Comparison of ENCODE assay signal across 12 cellular contexts in the genomic region with DNA sequence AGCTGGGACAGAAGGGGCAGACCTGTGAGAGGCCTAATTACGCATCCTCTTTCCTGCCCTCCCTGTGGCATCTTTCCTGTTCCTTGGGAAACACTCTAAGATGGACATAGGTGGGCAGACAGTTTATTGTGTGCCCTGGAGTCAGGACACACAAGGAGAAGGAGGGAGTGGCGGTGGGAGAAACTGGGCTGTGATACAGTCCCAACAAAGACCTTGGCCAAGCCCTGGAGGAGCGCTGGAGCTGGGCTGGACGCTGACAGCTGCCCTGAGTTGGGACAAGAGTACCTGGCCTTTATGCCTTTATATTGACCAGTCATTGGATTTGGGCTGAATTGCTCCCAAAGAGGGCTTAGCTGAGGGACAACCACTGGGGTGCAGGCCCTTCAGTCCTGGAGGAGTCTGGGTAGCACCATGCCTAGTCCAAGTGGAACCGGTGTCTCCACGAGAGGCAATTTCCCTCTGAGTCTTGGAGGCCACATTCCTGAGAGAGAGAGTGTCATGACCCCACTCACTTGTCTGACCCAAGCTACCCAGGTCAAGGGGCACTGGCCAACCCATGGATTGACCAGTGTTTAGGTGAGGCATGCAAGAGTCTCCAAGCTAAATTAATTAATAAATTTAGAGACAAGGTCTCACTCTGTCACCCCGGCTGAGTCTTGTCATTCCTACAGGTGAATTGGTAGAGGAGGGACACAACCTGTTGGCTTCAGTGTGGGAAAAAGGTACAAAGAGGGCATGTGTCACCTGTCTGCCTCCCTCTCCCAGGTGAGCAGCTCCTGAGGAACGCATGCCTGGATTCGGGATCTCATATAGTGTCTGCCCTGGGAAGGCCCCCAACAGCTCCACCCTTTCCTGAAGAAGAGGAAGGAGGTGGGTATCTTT.
DNase-seq lines count a peak whose midpoint lies in the region; ATAC-seq, FAIRE-seq and TF ChIP-seq lines count a peak whose summit lies in the region.
"Had no signal": no experiment of that assay in that cellular context is flagged by ENCODE, and none has a peak within 500 bp of the region (broad histone marks: within the 10 kb centered on the region; RNA-seq: fewer than 3 reads in every experiment).

No MANE protein-coding gene starts in this region.

- no peak overlapping the region for H4K8ac ChIP-seq in mesenchymal stem cell (ENCODE audit: low read length)

- no peak overlapping the region for H2BK5ac ChIP-seq in mesenchymal stem cell (ENCODE audit: low read depth, low read length, poor library complexity, severe bottlenecking)

- no peak for DNase-seq in activated CD4-positive, alpha-beta T cell treated with anti-CD3 and anti-CD28 coated beads, Interleukin-2, amount 10 ng/mL, durations not matched to agents 7 days and 5 days
- DNase-seq in activated CD4-positive, alpha-beta T cell treated with anti-CD3 and anti-CD28 coated beads for 48 hours: no peak
- DNase-seq in K562 (ENCODE audit: extremely low read depth in 1 of 4, low spot score in 3 of 4) (no peak), mesenchymal stem cell (no peak), SW480 (ENCODE audit: low spot score) (no peak), DMS 273 (lab: John Stamatoyannopoulos, UW; ENCODE audit: unreplicated experiment) (no peak)
- DNase-seq: NCI-H2081 treated with DMSO at 0.1 percent for 48 hours; stimulated activated CD4-positive, alpha-beta T cell treated with anti-CD3 and anti-CD28 coated beads, Interleukin-4, amount 100 ng/mL, for 4 hours had no signal

- no TSS peak for BruUV-seq in K562 (replicated peaks; lab: Mats Ljungman, UMichigan)

- H3K27me3 ChIP-seq in K562 (ENCODE audit: control insufficient read depth in 2 of 2, insufficient read depth in 2 of 2, low read length in 2 of 2) (no peaks in the 10 kb centered on the region), mesenchymal stem cell (ENCODE audit: control insufficient read depth in 1 of 2, insufficient read depth in 1 of 2, low read length in 2 of 2) (no peaks in the 10 kb centered on the region)

- H3K4me3 ChIP-seq in K562: no peak overlapping the region
- no peak overlapping the region for H3K4me3 ChIP-seq in mesenchymal stem cell (ENCODE audit: insufficient read depth in 1 of 2, low read depth in 1 of 2, low read length in 2 of 2)

- intact Hi-C loops in K562 (cut with micrococcal nuclease): loop anchor here (10.0 kb wide), 1 partner anchor 111 kb away; a partner anchor contains a TSS

- 40% methylated on average over 9 of the region's 9 CpGs for WGBS in K562 (ENCODE audit: insufficient coverage, low coverage, missing lambda C conversion rate)
- WGBS in mesenchymal stem cell: 88% methylated on average over 9 of the region's 9 CpGs

- no peak overlapping the region for H3K4me3 Mint-ChIP-seq in activated CD4-positive, alpha-beta T cell treated with anti-CD3 and anti-CD28 coated beads, Interleukin-2, amount 10 ng/mL, durations not matched to agents 7 days and 5 days

- H3K9me1 ChIP-seq in K562 (ENCODE audit: control insufficient read depth, insufficient read depth, low read length): peaks cover 3% of the 10 kb centered on the region

- no peak for TF ChIP-seq CTCF in K562 (IDR thresholded peaks at IDR 0.05 in 2 of 3, conservative IDR thresholded peaks at IDR 0.05 in 1 of 3; ENCODE audit: insufficient read depth in 2 of 3, low read depth in 1 of 3, low read length in 3 of 3)

- peak overlapping the region; percentile 82 for H2BK15ac ChIP-seq in mesenchymal stem cell (ENCODE audit: low read depth, poor library complexity, severe bottlenecking)

- peak overlapping the region in 1 of 2 experiments; percentile 7 for H3K14ac ChIP-seq in mesenchymal stem cell (ENCODE audit: low read length in 2 of 2)

- H3K9me3 Mint-ChIP-seq in activated CD4-positive, alpha-beta T cell treated with anti-CD3 and anti-CD28 coated beads, Interleukin-2, amount 10 ng/mL, durations not matched to agents 7 days and 5 days: peaks cover 8% of the 10 kb centered on the region

- peak overlapping the region in 1 of 2 experiments; percentile 83 for H3K18ac ChIP-seq in mesenchymal stem cell (ENCODE audit: low read depth in 1 of 2, low read length in 2 of 2)

- CTCF ChIA-PET in activated CD4-positive, alpha-beta T cell treated with anti-CD3 and anti-CD28 coated beads, Interleukin-2, amount 10 ng/mL, durations not matched to agents 7 days and 5 days (lab: Charles Lee): interaction anchor here (0.7 to 1.6 kb wide), 4 partner anchors 12 to 118 kb away, joined by 3 to 5 read pairs (median 3); a partner anchor contains a TSS
- CTCF ChIA-PET in K562 (lab: Yijun Ruan, JAX; ENCODE audit: low intra/inter-chr PET ratio): no interaction called here

- H3K27me3 Mint-ChIP-seq in activated CD4-positive, alpha-beta T cell treated with anti-CD3 and anti-CD28 coated beads, Interleukin-2, amount 10 ng/mL, durations not matched to agents 7 days and 5 days: no peaks in the 10 kb centered on the region

- peak overlapping the region in 1 of 2 experiments; percentile 92 for H3K4ac ChIP-seq in mesenchymal stem cell (ENCODE audit: low read depth in 1 of 2, low read length in 2 of 2)

- peak overlapping the region; percentile 92 for H3K27ac Mint-ChIP-seq in activated CD4-positive, alpha-beta T cell treated with anti-CD3 and anti-CD28 coated beads, Interleukin-2, amount 10 ng/mL, durations not matched to agents 7 days and 5 days
- H3K27ac Mint-ChIP-seq: activated naive CD4-positive, alpha-beta T cell treated with anti-CD3 and anti-CD28 coated beads, Interleukin-2, amount 50 U/mL, for 72 hours had no signal

- H3K27ac ChIP-seq in K562 (ENCODE audit: extremely low read depth, low read depth, low read length) (peak overlapping the region; percentile 91), mesenchymal stem cell (ENCODE audit: low read length, poor library complexity, severe bottlenecking) (no peak overlapping the region), temporal lobe (ENCODE audit: low read depth, low read length) (peak overlapping the region; percentile 63)

- FAIRE-seq in K562 (lab: Jason Lieb, UNC): no peak
- FAIRE-seq: A204.1 had no signal

- H3K79me1 ChIP-seq in mesenchymal stem cell (replicated peaks; ENCODE audit: low read length, poor library complexity, severe bottlenecking): no peaks in the 10 kb centered on the region

- H3K36me3 ChIP-seq in K562 (ENCODE audit: control insufficient read depth, insufficient read depth, low read length) (no peaks in the 10 kb centered on the region), mesenchymal stem cell (ENCODE audit: control insufficient read depth in 1 of 2, insufficient read depth in 2 of 2, low read depth in 1 of 2, low read length in 2 of 2) (no peaks in the 10 kb centered on the region)

- no peak for ATAC-seq in K562
- no peak for ATAC-seq in HG03045 (IDR thresholded peaks at IDR 0.05; ENCODE audit: unreplicated experiment)
- ATAC-seq: activated naive CD4-positive, alpha-beta T cell treated with anti-CD3 and anti-CD28 coated beads, Interleukin-2, amount 50 U/mL, for 72 hours had no signal

- H3K9ac ChIP-seq in K562 (ENCODE audit: insufficient read depth in 1 of 2, low read depth in 2 of 2, low read length in 2 of 2) (peak overlapping the region; percentile 49 to 67; a peak in 3 of 4 replicates), mesenchymal stem cell (ENCODE audit: low read length) (no peak overlapping the region)

- TF ChIP-seq RAD21 in K562 (CRISPR knock-in tag; conservative IDR thresholded peaks at IDR 0.05 in 1 of 2, IDR thresholded peaks at IDR 0.05 in 1 of 2): no peak

- peak overlapping the region; percentile 71 to 98 for H2BK12ac ChIP-seq in mesenchymal stem cell (ENCODE audit: low read length in 2 of 2)

- H3K4me2 ChIP-seq in K562 (ENCODE audit: insufficient read depth, low read length) (peak overlapping the region; percentile 63), mesenchymal stem cell (ENCODE audit: low read length, poor library complexity, severe bottlenecking) (no peak overlapping the region)

- peak overlapping the region; percentile 98 for H2AK5ac ChIP-seq in mesenchymal stem cell (ENCODE audit: low read length, severe bottlenecking)

- H3K79me2 ChIP-seq in K562 (ENCODE audit: control insufficient read depth, insufficient read depth, low read length): no peaks in the 10 kb centered on the region

- TF ChIP-seq EP300 in K562 (IDR thresholded peaks at IDR 0.05; ENCODE audit: low read length): no peak

- TF ChIP-seq POLR2A in K562 (conservative IDR thresholded peaks at IDR 0.05): no peak

- peaks cover 19% of the 10 kb centered on the region for H3K36me3 Mint-ChIP-seq in activated CD4-positive, alpha-beta T cell treated with anti-CD3 and anti-CD28 coated beads, Interleukin-2, amount 10 ng/mL, durations not matched to agents 7 days and 5 days (ENCODE audit: low read depth)

- no peak overlapping the region for H3K23ac ChIP-seq in mesenchymal stem cell (ENCODE audit: low read length in 2 of 2)

- H3K9me3 ChIP-seq in K562 (replicated peaks; ENCODE audit: control insufficient read depth, insufficient read depth, low read depth, low read length) (no peaks in the 10 kb centered on the region), mesenchymal stem cell (ENCODE audit: control insufficient read depth, low read length) (no peaks in the 10 kb centered on the region)

- peak overlapping the region; percentile 70 for H4K91ac ChIP-seq in mesenchymal stem cell (ENCODE audit: low read length)

- peak overlapping the region; percentile 60 for H2AFZ ChIP-seq in K562 (ENCODE audit: low read depth, low read length)
- no peak overlapping the region for H2AFZ ChIP-seq in mesenchymal stem cell (ENCODE audit: low read depth, low read length)

- POLR2A ChIA-PET in activated CD4-positive, alpha-beta T cell treated with anti-CD3 and anti-CD28 coated beads, Interleukin-2, amount 10 ng/mL, durations not matched to agents 7 days and 5 days (lab: Charles Lee): no interaction called here
- POLR2A ChIA-PET in K562 (lab: Yijun Ruan, JAX): interaction anchor here (0.7 to 1.0 kb wide), 2 partner anchors 18 to 106 kb away, joined by 3 read pairs; no protein-coding TSS in a partner anchor

- no peak overlapping the region for H2BK120ac ChIP-seq in mesenchymal stem cell (ENCODE audit: low read depth, low read length)

- in situ Hi-C loops in K562 (cut with MboI): no loop called here

- H4K20me1 ChIP-seq in K562 (replicated peaks; ENCODE audit: control insufficient read depth, insufficient read depth, low read length): no peaks in the 10 kb centered on the region

- H3K4me1 Mint-ChIP-seq in activated CD4-positive, alpha-beta T cell treated with anti-CD3 and anti-CD28 coated beads, Interleukin-2, amount 10 ng/mL, durations not matched to agents 7 days and 5 days: peaks cover 78% of the 10 kb centered on the region

- H3K4me1 ChIP-seq in K562 (replicated peaks in 1 of 2; ENCODE audit: control insufficient read depth in 2 of 2, insufficient read depth in 2 of 2, low read length in 2 of 2): peaks cover 63 to 82% of the 10 kb centered on the region in 2 experiments
- H3K4me1 ChIP-seq in mesenchymal stem cell (ENCODE audit: control insufficient read depth, insufficient read depth, low read depth, low read length): peaks cover 30% of the 10 kb centered on the region

TF ChIP-seq in K562, 482 proteins besides CTCF, POLR2A, EP300 and RAD21 (continues in another document):
- TF ChIP-seq NR2C1 (IDR thresholded peaks at IDR 0.05) (no peak), NR2C1 (tag; IDR thresholded peaks at IDR 0.05) (peak; percentile 38; the same call in 1 of the 2 replicates), ZNF695 (CRISPR knock-in tag; IDR thresholded peaks at IDR 0.05) (no peak), ELF1 (tag; IDR thresholded peaks at IDR 0.05) (0 out of 2 replicates have a peak, but pooled peaks have one; percentile 6), TAL1 (IDR thresholded peaks at IDR 0.05) (no peak)
